In the genomic region with DNA sequence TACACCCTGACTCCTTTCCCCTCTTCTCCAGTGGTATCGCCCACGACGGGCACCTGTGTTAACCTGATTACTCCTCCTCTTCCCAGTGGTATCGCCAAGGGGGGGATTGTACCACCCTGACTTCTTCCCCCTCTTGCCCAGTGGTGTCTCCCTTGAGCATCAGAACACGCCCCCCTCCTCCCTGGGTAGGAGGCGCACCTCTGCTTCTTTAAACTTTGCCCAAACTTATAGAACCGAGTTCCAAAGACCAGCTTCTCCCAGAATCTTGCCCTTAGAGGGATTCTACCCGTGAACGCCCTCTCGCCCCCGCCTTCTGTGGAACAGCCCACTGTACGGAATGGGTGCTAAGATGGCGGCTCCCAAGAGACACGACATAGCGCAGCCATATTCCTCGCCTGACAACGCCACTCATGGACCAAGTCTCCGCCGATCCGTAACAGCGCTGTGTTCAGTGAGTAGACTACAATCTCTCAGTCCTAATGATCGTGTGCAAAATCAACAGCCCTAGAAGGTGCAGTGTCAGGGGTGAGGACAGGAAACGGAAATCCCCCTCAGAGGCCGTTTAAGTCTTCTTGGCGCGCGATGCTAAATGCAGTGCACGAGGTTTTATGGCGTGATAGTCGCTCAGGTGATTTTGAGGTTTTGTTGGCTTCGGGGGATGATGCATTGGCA, we compare ENCODE assay signal across 8 cellular contexts. TPM values are rescaled to one million over a fixed set of nuclear protein-coding genes. Genes with fewer than 3 reads are reported as not detected.
DNase-seq lines count a peak whose midpoint lies in the region; ATAC-seq and TF ChIP-seq lines count a peak whose summit lies in the region.

No MANE protein-coding gene starts in this region.

- H3K4me3 ChIP-seq in AG04450 (ENCODE audit: low read depth, low read length) (peak overlapping the region; percentile 51), ascending aorta (peak overlapping the region; percentile 41 to 46), right atrium auricular region (peak overlapping the region; percentile 43 to 45), prostate gland (peak overlapping the region; percentile 21), upper lobe of right lung (peak overlapping the region; percentile 49)

- peak overlapping the region; percentile 95 for H3K27ac Mint-ChIP-seq in T-helper 17 cell

- no peaks in the 10 kb centered on the region for H3K27me3 Mint-ChIP-seq in T-helper 17 cell

- 12% methylated on average over 25 of the region's 31 CpGs for WGBS in prostate gland

- H3K4me1 ChIP-seq in ascending aorta (no peaks in the 10 kb centered on the region), right atrium auricular region (no peaks in the 10 kb centered on the region), prostate gland (replicated peaks) (no peaks in the 10 kb centered on the region), upper lobe of right lung (no peaks in the 10 kb centered on the region)

- peaks cover 17% of the 10 kb centered on the region for H3K4me1 Mint-ChIP-seq in T-helper 17 cell

- TF ChIP-seq POLR2A in prostate gland (IDR thresholded peaks at IDR 0.05): no peak

- no peak overlapping the region for H3K27ac ChIP-seq in AG04450 (ENCODE audit: low read depth, low read length)
- no peak overlapping the region for H3K27ac ChIP-seq in ascending aorta
- H3K27ac ChIP-seq in right atrium auricular region: no peak overlapping the region
- H3K27ac ChIP-seq in prostate gland: peak overlapping the region in 1 of 2 donors; percentile 42
- no peak overlapping the region for H3K27ac ChIP-seq in upper lobe of right lung

- CTCF ChIA-PET in AG04450 (lab: Charles Lee): no interaction called here

- H3K9me3 ChIP-seq in AG04450 (ENCODE audit: control insufficient read depth, insufficient read depth, low read length) (no peaks in the 10 kb centered on the region; the same call in 1 of the 2 replicates), T-helper 17 cell (ENCODE audit: control insufficient read depth, low read length, poor library complexity, severe bottlenecking) (no peaks in the 10 kb centered on the region), ascending aorta (no peaks in the 10 kb centered on the region), right atrium auricular region (no peaks in the 10 kb centered on the region), prostate gland (no peaks in the 10 kb centered on the region), upper lobe of right lung (no peaks in the 10 kb centered on the region)

- peak; percentile 47 for ATAC-seq in GM19395 (IDR thresholded peaks at IDR 0.05; ENCODE audit: unreplicated experiment)
- ATAC-seq in T-helper 17 cell: peak; percentile 81
- peak; percentile 86 for ATAC-seq in upper lobe of right lung

- H3K27me3 ChIP-seq in AG04450 (ENCODE audit: control insufficient read depth, insufficient read depth, low read length) (no peaks in the 10 kb centered on the region), ascending aorta (no peaks in the 10 kb centered on the region), right atrium auricular region (no peaks in the 10 kb centered on the region), prostate gland (replicated peaks; ENCODE audit: insufficient read depth) (no peaks in the 10 kb centered on the region), upper lobe of right lung (no peaks in the 10 kb centered on the region)

- peak overlapping the region; percentile 94 for H3K4me3 Mint-ChIP-seq in T-helper 17 cell

- TF ChIP-seq CTCF in AG04450 (IDR thresholded peaks at IDR 0.05; ENCODE audit: low read depth, low read length) (no peak), ascending aorta (IDR thresholded peaks at IDR 0.05) (no peak), right atrium auricular region (IDR thresholded peaks at IDR 0.05) (no peak), prostate gland (IDR thresholded peaks at IDR 0.05) (no peak), upper lobe of right lung (IDR thresholded peaks at IDR 0.05) (no peak)

- intact Hi-C loops in ascending aorta (cut with DNase I) (loop anchor here (5.0 to 10.0 kb wide), 3 partner anchors 119 to 221 kb away; partner anchors contain the start of genes NDUFB11, RBM10, UBA1 and ZNF41), prostate gland (cut with DNase I) (loop anchor here (5.0 kb wide), 1 partner anchor 174 kb away; the partner anchor contains the start of gene UBA1), upper lobe of right lung (cut with DNase I) (no loop called here)

- DNase-seq in AG04450 (ENCODE audit: low read depth, low spot score) (peak; percentile 32), NCI-H1092 (lab: John Stamatoyannopoulos, UW) (peak; percentile 77), T-helper 17 cell (peak; percentile 19 to 53 (median 45)), ascending aorta (ENCODE audit: low spot score in 2 of 2) (peak in 1 of 2 donors; percentile 79), right atrium auricular region (ENCODE audit: low spot score) (peak; percentile 60), prostate gland (ENCODE audit: low spot score) (peak; percentile 14), upper lobe of right lung (peak; percentile 73)

- no peaks in the 10 kb centered on the region for H3K36me3 ChIP-seq in ascending aorta
- no peaks in the 10 kb centered on the region for H3K36me3 ChIP-seq in right atrium auricular region
- no peaks in the 10 kb centered on the region for H3K36me3 ChIP-seq in prostate gland
- H3K36me3 ChIP-seq in upper lobe of right lung: no peaks in the 10 kb centered on the region

- POLR2A ChIA-PET in AG04450 (lab: Yijun Ruan, JAX): no interaction called here

- no peaks in the 10 kb centered on the region for H3K36me3 Mint-ChIP-seq in T-helper 17 cell (ENCODE audit: low read depth)

RNA-seq across cellular contexts. Expression of gene ZNF157, which starts 4.2 kb away (rescaled TPM):
- polyA plus RNA-seq in AG04450 (2011; rRNA removed): 0.07 and 0.10 TPM in 2 replicates
- polyA minus RNA-seq in AG04450 (2011; rRNA and poly(A)+ RNA removed): 0.09 TPM in 1 of 2 replicates, not detected in the other
- under 1 TPM; 0.47 to 0.55 TPM for total RNA-seq in T-helper 17 cell
- not detected for total RNA-seq in ascending aorta
- total RNA-seq in right atrium auricular region: under 1 TPM in 1 of 2 donors, not detected in 1; 0.19 TPM
- 1 to 10 TPM in 1 of 2 donors, under 1 TPM in 1; 0.32 to 1.4 TPM for total RNA-seq in prostate gland
- 0.23 TPM for total RNA-seq in upper lobe of right lung
